Comparison of ENCODE assay signal across 8 cellular contexts in the genomic region with DNA sequence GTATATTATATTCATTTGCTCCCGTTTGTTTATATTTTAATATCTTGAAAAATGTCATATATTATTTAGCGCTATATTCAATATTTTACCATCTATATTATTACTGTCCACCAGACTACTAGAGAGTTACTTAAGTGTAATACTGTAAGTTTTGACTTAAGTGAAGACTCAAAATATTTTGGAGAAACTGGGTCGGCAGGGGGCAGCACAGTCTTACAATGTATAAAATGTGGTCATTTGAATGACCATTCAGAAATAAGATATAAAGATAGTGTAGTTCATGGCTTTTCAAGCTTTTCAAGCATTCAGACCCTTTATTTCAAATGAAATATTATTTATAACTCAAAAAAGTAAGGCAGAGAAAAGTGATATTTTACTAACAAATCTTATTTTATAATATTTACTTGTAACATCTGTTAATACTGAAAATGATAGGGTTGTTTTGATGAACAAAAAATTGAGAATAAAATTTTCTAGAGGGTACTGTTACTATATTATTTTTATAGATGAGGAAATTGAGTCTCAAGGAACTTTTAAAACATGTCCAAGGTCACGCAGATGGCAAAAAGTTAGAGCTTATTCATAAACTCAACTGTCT.
A peak's percentile ranks its signal among the peaks of the same experiment; 100 is the strongest.
DNase-seq lines count a peak whose midpoint lies in the region; ATAC-seq and TF ChIP-seq lines count a peak whose summit lies in the region.

No MANE protein-coding gene starts in this region.

- no peaks in the 10 kb centered on the region for H3K27me3 Mint-ChIP-seq in brain
- H3K27me3 Mint-ChIP-seq in activated T-helper 1 cell treated with anti-CD3 and anti-CD28 coated beads, Interleukin-12 subunit alpha, Interleukin-12 subunit beta, Interleukin-2, Interleukin-4 antibody, amounts not matched to agents 30 ng/mL and 10 ng/mL and 1 ng/mL, durations not matched to agents 14 hours and 24 hours and 36 hours (ENCODE audit: insufficient read depth) = no peaks in the 10 kb centered on the region

- peaks cover 28% of the 10 kb centered on the region for H3K36me3 Mint-ChIP-seq in brain
- no peaks in the 10 kb centered on the region for H3K36me3 Mint-ChIP-seq in activated T-helper 1 cell treated with anti-CD3 and anti-CD28 coated beads, Interleukin-12 subunit alpha, Interleukin-12 subunit beta, Interleukin-2, Interleukin-4 antibody, amounts not matched to agents 30 ng/mL and 10 ng/mL and 1 ng/mL, durations not matched to agents 14 hours and 24 hours and 36 hours (ENCODE audit: low read depth)

- no peak for ATAC-seq in HG02840 (IDR thresholded peaks at IDR 0.05; ENCODE audit: low FRiP score, unreplicated experiment)

- no peaks in the 10 kb centered on the region for H3K4me1 Mint-ChIP-seq in brain
- H3K4me1 Mint-ChIP-seq in activated T-helper 1 cell treated with anti-CD3 and anti-CD28 coated beads, Interleukin-12 subunit alpha, Interleukin-12 subunit beta, Interleukin-2, Interleukin-4 antibody, amounts not matched to agents 30 ng/mL and 10 ng/mL and 1 ng/mL, durations not matched to agents 14 hours and 24 hours and 36 hours (ENCODE audit: low read depth) = no peaks in the 10 kb centered on the region

- no peak overlapping the region for H3K27ac Mint-ChIP-seq in brain
- H3K27ac Mint-ChIP-seq in activated T-helper 1 cell treated with anti-CD3 and anti-CD28 coated beads, Interleukin-12 subunit alpha, Interleukin-12 subunit beta, Interleukin-2, Interleukin-4 antibody, amounts not matched to agents 30 ng/mL and 10 ng/mL and 1 ng/mL, durations not matched to agents 14 hours and 24 hours and 36 hours = no peak overlapping the region

- peaks cover 3 to 19% (median 16%) of the 10 kb centered on the region in 5 experiments for H3K9me3 Mint-ChIP-seq in brain
- no peaks in the 10 kb centered on the region for H3K9me3 Mint-ChIP-seq in activated T-helper 1 cell treated with anti-CD3 and anti-CD28 coated beads, Interleukin-12 subunit alpha, Interleukin-12 subunit beta, Interleukin-2, Interleukin-4 antibody, amounts not matched to agents 30 ng/mL and 10 ng/mL and 1 ng/mL, durations not matched to agents 14 hours and 24 hours and 36 hours

- intact Hi-C loops in activated T-helper 1 cell treated with anti-CD3 and anti-CD28 coated beads, Interleukin-12 subunit alpha, Interleukin-12 subunit beta, Interleukin-2, Interleukin-4 antibody, amounts not matched to agents 30 ng/mL and 10 ng/mL and 1 ng/mL, durations not matched to agents 14 hours and 24 hours and 36 hours (cut with micrococcal nuclease) = loop anchor here (1.0 kb wide), 3 partner anchors 168 to 303 kb away; no protein-coding TSS in a partner anchor

- peak; percentile 86 to 89 for TF ChIP-seq CTCF in brain (conservative IDR thresholded peaks at IDR 0.05)

- DNase-seq in GDM1 (lab: John Stamatoyannopoulos, UW) (peak; percentile 9), LHCN-M2 (ENCODE audit: low read depth) (peak; percentile 69), SK-N-DZ (ENCODE audit: low spot score) (peak; percentile 66), iris pigment epithelial cell (ENCODE audit: low read depth) (peak; percentile 68)
- peak; percentile 4 to 37 for DNase-seq in stimulated activated CD4-positive, alpha-beta T cell treated with anti-CD3 and anti-CD28 coated beads, Interleukin-1b, Interleukin-23, amount 100 ng/mL, for 4 hours (ENCODE audit: low read depth in 2 of 2)
- no peak for DNase-seq in activated T-helper 1 cell treated with anti-CD3 and anti-CD28 coated beads, Interleukin-12 subunit alpha, Interleukin-12 subunit beta, Interleukin-2, Interleukin-4 antibody, amounts not matched to agents 30 ng/mL and 10 ng/mL and 1 ng/mL, durations not matched to agents 14 hours and 24 hours and 36 hours (ENCODE audit: low spot score)

- no peak overlapping the region for H3K4me3 Mint-ChIP-seq in brain
- no peak overlapping the region for H3K4me3 Mint-ChIP-seq in activated T-helper 1 cell treated with anti-CD3 and anti-CD28 coated beads, Interleukin-12 subunit alpha, Interleukin-12 subunit beta, Interleukin-2, Interleukin-4 antibody, amounts not matched to agents 30 ng/mL and 10 ng/mL and 1 ng/mL, durations not matched to agents 14 hours and 24 hours and 36 hours
